ENCODE assay signal across 8 cellular contexts in the genomic region with DNA sequence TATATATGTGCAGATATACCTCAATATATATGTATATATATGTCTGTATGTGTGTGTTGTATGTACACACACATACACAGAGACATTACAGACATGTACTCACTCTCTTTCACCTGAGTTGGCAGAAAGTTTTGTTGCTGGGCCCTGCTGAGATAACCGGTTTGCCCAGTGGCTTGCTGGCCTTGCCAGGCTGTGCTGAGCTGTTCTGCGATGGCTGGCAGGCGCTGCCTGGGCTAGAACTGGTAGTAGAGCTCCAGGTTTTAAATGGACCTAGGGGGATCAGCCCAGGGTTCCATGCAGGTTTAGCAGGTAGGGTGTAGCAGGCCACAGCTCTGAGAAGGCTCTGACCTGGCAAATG.
DNase-seq lines count a peak whose midpoint lies in the region; ATAC-seq and TF ChIP-seq lines count a peak whose summit lies in the region.

No MANE protein-coding gene starts in this region.

- peak overlapping the region; percentile 54 for H3K27ac Mint-ChIP-seq in T-helper 17 cell

- H3K9me3 ChIP-seq in T-helper 17 cell (ENCODE audit: control insufficient read depth, low read length, poor library complexity, severe bottlenecking): no peaks in the 10 kb centered on the region
- no peaks in the 10 kb centered on the region for H3K9me3 ChIP-seq in hepatocyte (ENCODE audit: low read depth)

- TF ChIP-seq POLR2A in GM18505 (IDR thresholded peaks at IDR 0.05; ENCODE audit: borderline replicate concordance, extremely low read depth, insufficient read depth, insufficient read length): no peak

- H3K36me3 ChIP-seq in hepatocyte (replicated peaks; ENCODE audit: insufficient read depth, low read depth): no peaks in the 10 kb centered on the region

- ATAC-seq in T-helper 17 cell: peak; percentile 14
- peak; percentile 3 for ATAC-seq in stimulated activated naive CD8-positive, alpha-beta T cell treated with anti-CD3 and anti-CD28 coated beads, Interleukin-15, Interleukin-2, amounts not matched to agents 100 U/mL and 50 U/mL, for 24 hours
- ATAC-seq in HG03442 (IDR thresholded peaks at IDR 0.05; ENCODE audit: unreplicated experiment): no peak
- no peak for ATAC-seq in GM18505 (IDR thresholded peaks at IDR 0.05; ENCODE audit: unreplicated experiment)

- no peak overlapping the region for H3K4me3 Mint-ChIP-seq in T-helper 17 cell

- no peaks in the 10 kb centered on the region for H3K79me2 ChIP-seq in hepatocyte

- H3K4me1 Mint-ChIP-seq in T-helper 17 cell: peaks cover 15% of the 10 kb centered on the region

- no peaks in the 10 kb centered on the region for H4K20me1 ChIP-seq in hepatocyte (ENCODE audit: insufficient read depth, poor library complexity, severe bottlenecking)

- WGBS in hepatocyte (ENCODE audit: low lambda C conversion rate, missing lambda C conversion rate): 92% methylated on average over 3 of the region's 3 CpGs

- no peak overlapping the region for H3K4me3 ChIP-seq in hepatocyte

- peak; percentile 64 for DNase-seq in HPDE6-E6E7 (ENCODE audit: extremely low spot score)
- no peak for DNase-seq in T-helper 17 cell
- no peak for DNase-seq in hepatocyte (ENCODE audit: low spot score)
- no peak for DNase-seq in stimulated activated naive CD8-positive, alpha-beta T cell treated with anti-CD3 and anti-CD28 coated beads, Interleukin-15, Interleukin-2, amounts not matched to agents 100 U/mL and 50 U/mL, for 24 hours
- DNase-seq in activated effector memory CD4-positive, alpha-beta T cell treated with anti-CD3 and anti-CD28 coated beads, Interleukin-2, amount 50 U/mL, for 16 hours: no peak
- DNase-seq in SKM-1 treated with dmso at 0.1 percent for 144 hours (lab: John Stamatoyannopoulos, UW; ENCODE audit: unreplicated experiment): no peak

- no peaks in the 10 kb centered on the region for H3K27me3 ChIP-seq in hepatocyte

- peak overlapping the region; percentile 87 for H3K27ac ChIP-seq in hepatocyte

- H3K27me3 Mint-ChIP-seq in T-helper 17 cell: peaks cover 20% of the 10 kb centered on the region

- no peaks in the 10 kb centered on the region for H3K9me2 ChIP-seq in hepatocyte (replicated peaks; ENCODE audit: insufficient read depth)

- no peak overlapping the region for H2AFZ ChIP-seq in hepatocyte

- peak overlapping the region; percentile 61 for H3K4me2 ChIP-seq in hepatocyte

- no peak for TF ChIP-seq CTCF in hepatocyte (IDR thresholded peaks at IDR 0.05; ENCODE audit: poor library complexity)

- peaks cover 38% of the 10 kb centered on the region for H3K4me1 ChIP-seq in hepatocyte (ENCODE audit: insufficient read depth)

- H3K36me3 Mint-ChIP-seq in T-helper 17 cell (ENCODE audit: low read depth): no peaks in the 10 kb centered on the region

Comparison
In these comparisons a context has a peak if more than half of its experiments do, and no peak if none do; other contexts are left out.
1. ATAC-seq: peak in T-helper 17 cell (single experiment) and stimulated activated naive CD8-positive, alpha-beta T cell treated with anti-CD3 and anti-CD28 coated beads, Interleukin-15, Interleukin-2, amounts not matched to agents 100 U/mL and 50 U/mL, for 24 hours (single experiment); none in HG03442 (single experiment) and GM18505 (single experiment).